ENCODE assay signal across 8 cellular contexts in genomic region chr3:16511561-16512434, GRCh38. TPM values are rescaled to one million over a fixed set of nuclear protein-coding genes. Genes with fewer than 3 reads are reported as not detected.
DNase-seq lines count a peak whose midpoint lies in the region; ATAC-seq, FAIRE-seq and TF ChIP-seq lines count a peak whose summit lies in the region.

No MANE protein-coding gene starts in this region.

- POLR2A ChIA-PET in IMR-90 (lab: Charles Lee; ENCODE audit: unreplicated experiment): interaction anchor here (0.6 to 1.7 kb wide), 2 partner anchors 8 to 35 kb away, joined by 3 read pairs; no protein-coding TSS in a partner anchor
- POLR2A ChIA-PET in activated CD4-positive, alpha-beta memory T cell treated with anti-CD3 and anti-CD28 coated beads, Interleukin-2, amount 10 ng/mL, durations not matched to agents 7 days and 5 days (lab: Charles Lee): interaction anchor here (0.8 to 3.7 kb wide), 24 partner anchors 8 to 640 kb away, joined by 3 to 31 read pairs (median 4); partner anchors contain the start of genes DPH3 and OXNAD1
- POLR2A ChIA-PET in endothelial cell of umbilical vein (lab: Charles Lee): interaction anchor here (0.6 to 1.4 kb wide), 3 partner anchors 9 to 38 kb away, joined by 3 read pairs; no protein-coding TSS in a partner anchor

- H3K14ac ChIP-seq in IMR-90 (replicated peaks; ENCODE audit: low read depth, low read length): peak overlapping the region; percentile 93; the same call in 1 of the 2 replicates

- H3K4me3 ChIP-seq in IMR-90 (ENCODE audit: insufficient read depth, low read depth, low read length): peak overlapping the region; percentile 96
- peak overlapping the region in 2 of 3 experiments; percentile 78 to 88 for H3K4me3 ChIP-seq in endothelial cell of umbilical vein (replicated peaks in 1 of 3; ENCODE audit: insufficient read depth in 1 of 3, low read depth in 1 of 3, low read length in 3 of 3)

- BruUV-seq in IMR-90 (replicated peaks; lab: Mats Ljungman, UMichigan) (no TSS peak), endothelial cell of umbilical vein (replicated peaks; lab: Mats Ljungman, UMichigan) (TSS peak; percentile 27)

- H3K4me3 Mint-ChIP-seq in activated CD4-positive, alpha-beta memory T cell treated with anti-CD3 and anti-CD28 coated beads, Interleukin-2, amount 10 ng/mL, durations not matched to agents 7 days and 5 days: peak overlapping the region; percentile 96
- peak overlapping the region; percentile 92 for H3K4me3 Mint-ChIP-seq in nephron progenitor cell

- H4K91ac ChIP-seq in IMR-90 (ENCODE audit: insufficient read depth, low read depth, low read length): peak overlapping the region; percentile 79

- TF ChIP-seq CTCF in IMR-90 (conservative IDR thresholded peaks at IDR 0.05; ENCODE audit: low read depth, low read length) (0 out of 2 replicates have a peak, but pooled peaks have one; percentile 3), endothelial cell of umbilical vein (IDR thresholded peaks at IDR 0.05; ENCODE audit: extremely low read depth in 1 of 2, insufficient read depth in 1 of 2, low read depth in 1 of 2, low read length in 2 of 2) (no peak), nephron progenitor cell (IDR thresholded peaks at IDR 0.05) (no peak)

- no peaks in the 10 kb centered on the region for H3K9me3 Mint-ChIP-seq in activated CD4-positive, alpha-beta memory T cell treated with anti-CD3 and anti-CD28 coated beads, Interleukin-2, amount 10 ng/mL, durations not matched to agents 7 days and 5 days
- no peaks in the 10 kb centered on the region for H3K9me3 Mint-ChIP-seq in nephron progenitor cell

- H3K36me3 ChIP-seq in ES-I3 (ENCODE audit: insufficient read depth, low read length) (no peaks in the 10 kb centered on the region), IMR-90 (ENCODE audit: control insufficient read depth, insufficient read depth, low read length) (peaks cover 4% of the 10 kb centered on the region), endothelial cell of umbilical vein (ENCODE audit: control insufficient read depth in 2 of 2, extremely low read depth in 1 of 2, insufficient read depth in 2 of 2, low read length in 2 of 2) (no peaks in the 10 kb centered on the region)

- peak overlapping the region; percentile 61 for H3K23ac ChIP-seq in IMR-90 (ENCODE audit: low read depth, low read length)

- H3K4me1 Mint-ChIP-seq in activated CD4-positive, alpha-beta memory T cell treated with anti-CD3 and anti-CD28 coated beads, Interleukin-2, amount 10 ng/mL, durations not matched to agents 7 days and 5 days: peaks cover 81% of the 10 kb centered on the region
- H3K4me1 Mint-ChIP-seq in nephron progenitor cell: peaks cover 84% of the 10 kb centered on the region

- in situ Hi-C loops in IMR-90 (cut with MboI; ENCODE audit: low sequenced_read_pairs): no loop called here

- H3K4me2 ChIP-seq in IMR-90 (ENCODE audit: low read depth, low read length) (peak overlapping the region; percentile 97), endothelial cell of umbilical vein (ENCODE audit: insufficient read depth, low read length) (peak overlapping the region; percentile 76)

- no peak; the same call in 1 of the 2 replicates for TF ChIP-seq RAD21 in IMR-90 (IDR thresholded peaks at IDR 0.05; ENCODE audit: low read length)

- peaks cover 49% of the 10 kb centered on the region for H4K20me1 ChIP-seq in IMR-90 (ENCODE audit: insufficient read depth, low read length)
- no peaks in the 10 kb centered on the region for H4K20me1 ChIP-seq in endothelial cell of umbilical vein (replicated peaks; ENCODE audit: control insufficient read depth, extremely low read depth, insufficient read depth, low read length)

- H3K36me3 Mint-ChIP-seq in activated CD4-positive, alpha-beta memory T cell treated with anti-CD3 and anti-CD28 coated beads, Interleukin-2, amount 10 ng/mL, durations not matched to agents 7 days and 5 days (ENCODE audit: low read depth): peaks cover 20% of the 10 kb centered on the region
- H3K36me3 Mint-ChIP-seq in nephron progenitor cell (ENCODE audit: low read depth): no peaks in the 10 kb centered on the region

- H2AFZ ChIP-seq in IMR-90 (replicated peaks; ENCODE audit: low read length, poor library complexity) (peak overlapping the region; percentile 70), endothelial cell of umbilical vein (ENCODE audit: low read depth, low read length) (no peak overlapping the region)

- peaks cover 17% of the 10 kb centered on the region for H3K9me1 ChIP-seq in IMR-90 (ENCODE audit: insufficient read depth, low read length)
- H3K9me1 ChIP-seq in endothelial cell of umbilical vein (replicated peaks; ENCODE audit: control insufficient read depth, extremely low read depth, insufficient read depth, low read length): no peaks in the 10 kb centered on the region

- H2BK20ac ChIP-seq in IMR-90 (ENCODE audit: low read depth, low read length): peak overlapping the region; percentile 14; the same call in 1 of the 2 replicates

- peaks cover 55% of the 10 kb centered on the region for H3K79me2 ChIP-seq in endothelial cell of umbilical vein (ENCODE audit: control insufficient read depth, insufficient read depth, low read length)

- peak overlapping the region; percentile 0; the same call in 1 of the 2 replicates for H4K5ac ChIP-seq in IMR-90 (ENCODE audit: low read depth, low read length)

- H3K4me1 ChIP-seq in ES-I3 (ENCODE audit: insufficient read depth, low read length): 0 out of 2 replicates have a peak, but pooled peaks cover 9% of the 10 kb centered on the region
- peaks cover 19% of the 10 kb centered on the region for H3K4me1 ChIP-seq in IMR-90 (ENCODE audit: control insufficient read depth, insufficient read depth, low read length)
- H3K4me1 ChIP-seq in endothelial cell of umbilical vein (ENCODE audit: control insufficient read depth, extremely low read depth, insufficient read depth, low read length): peaks cover 23% of the 10 kb centered on the region

- H3K79me1 ChIP-seq in IMR-90 (ENCODE audit: low read depth in 1 of 2, low read length in 2 of 2): peaks cover 11 to 64% of the 10 kb centered on the region in 2 experiments; a peak in 3 of 4 replicates

- H3K4ac ChIP-seq in IMR-90 (ENCODE audit: low read depth, low read length): peak overlapping the region; percentile 69

- peak overlapping the region; percentile 76; the same call in 1 of the 2 replicates for H2AK5ac ChIP-seq in IMR-90 (ENCODE audit: low read depth, low read length)

- H2AK9ac ChIP-seq in IMR-90 (replicated peaks; ENCODE audit: low read depth, low read length, poor library complexity): peak overlapping the region; percentile 94

- DNase-seq in IMR-90: peak; percentile 92
- DNase-seq in activated CD4-positive, alpha-beta memory T cell treated with anti-CD3 and anti-CD28 coated beads, Interleukin-2, amount 10 ng/mL, durations not matched to agents 7 days and 5 days: peak; percentile 87
- peak; percentile 83 for DNase-seq in endothelial cell of umbilical vein (ENCODE audit: low read depth, low spot score)
- DNase-seq in nephron progenitor cell: peak; percentile 23
- DNase-seq in stromal cell of bone marrow (ENCODE audit: low read depth): peak; percentile 91
- no peak for DNase-seq in NCI-H1417 treated with DMSO at 0.1 percent for 48 hours (lab: John Stamatoyannopoulos, UW)

- H2BK120ac ChIP-seq in IMR-90 (ENCODE audit: low read depth, low read length): peak overlapping the region; percentile 89

- peak overlapping the region; percentile 93 for H3K27ac ChIP-seq in IMR-90 (ENCODE audit: insufficient read depth, low read length)
- H3K27ac ChIP-seq in endothelial cell of umbilical vein (ENCODE audit: insufficient read depth, low read depth, low read length): peak overlapping the region; percentile 54

- FAIRE-seq in endothelial cell of umbilical vein (lab: Jason Lieb, UNC): peak; percentile 86

- no peaks in the 10 kb centered on the region for H3K9me3 ChIP-seq in ES-I3 (ENCODE audit: control insufficient read depth, insufficient read depth, low read length)
- no peaks in the 10 kb centered on the region for H3K9me3 ChIP-seq in IMR-90 (ENCODE audit: control insufficient read depth, insufficient read depth, low read length)
- no peaks in the 10 kb centered on the region for H3K9me3 ChIP-seq in endothelial cell of umbilical vein (replicated peaks; ENCODE audit: control insufficient read depth, insufficient read depth, low read length)

- ATAC-seq in GM21526 (IDR thresholded peaks at IDR 0.05; ENCODE audit: low FRiP score, unreplicated experiment): peak; percentile 47
- peak; percentile 34 for ATAC-seq in IMR-90 (ENCODE audit: low read depth)

- peak overlapping the region; percentile 57; the same call in 1 of the 2 replicates for H3K9ac ChIP-seq in ES-I3 (ENCODE audit: low read depth, low read length)
- peak overlapping the region; percentile 98 for H3K9ac ChIP-seq in IMR-90 (ENCODE audit: low read depth, low read length)
- H3K9ac ChIP-seq in endothelial cell of umbilical vein (replicated peaks; ENCODE audit: extremely low read depth, insufficient read depth, low read length): peak overlapping the region; percentile 90

- H2BK15ac ChIP-seq in IMR-90 (ENCODE audit: low read depth, low read length): peak overlapping the region; percentile 31; the same call in 1 of the 3 replicates

- peak overlapping the region; percentile 94 for H3K18ac ChIP-seq in IMR-90 (ENCODE audit: low read depth, low read length)

- H3K27me3 ChIP-seq in IMR-90 (ENCODE audit: control insufficient read depth, insufficient read depth, low read length): no peaks in the 10 kb centered on the region
- no peaks in the 10 kb centered on the region for H3K27me3 ChIP-seq in endothelial cell of umbilical vein (ENCODE audit: control insufficient read depth in 2 of 2, insufficient read depth in 2 of 2, low read length in 2 of 2)

- peak; percentile 66; the same call in 1 of the 2 replicates for TF ChIP-seq POLR2A in IMR-90 (IDR thresholded peaks at IDR 0.05; ENCODE audit: low read depth, low read length)
- TF ChIP-seq POLR2A in endothelial cell of umbilical vein (IDR thresholded peaks at IDR 0.05; ENCODE audit: low read depth, low read length): no peak

- dilution Hi-C loops in IMR-90 (cut with HindIII; ENCODE audit: low sequenced_read_pairs, unreplicated experiment): no loop called here
- dilution Hi-C loops in endothelial cell of umbilical vein (cut with MboI; ENCODE audit: extremely low pct_ligation_motif_present, low sequenced_read_pairs): no loop called here

- H2BK5ac ChIP-seq in IMR-90 (ENCODE audit: low read depth, low read length, poor library complexity, severe bottlenecking): peak overlapping the region; percentile 94

- no peaks in the 10 kb centered on the region for H3K27me3 Mint-ChIP-seq in activated CD4-positive, alpha-beta memory T cell treated with anti-CD3 and anti-CD28 coated beads, Interleukin-2, amount 10 ng/mL, durations not matched to agents 7 days and 5 days
- H3K27me3 Mint-ChIP-seq in nephron progenitor cell (ENCODE audit: low read depth, poor library complexity): peaks cover 42% of the 10 kb centered on the region

- intact Hi-C loops in IMR-90 (cut with micrococcal nuclease): loop anchor here (1.0 to 5.0 kb wide), 4 partner anchors 34 to 172 kb away; no protein-coding TSS in a partner anchor
- intact Hi-C loops in endothelial cell of umbilical vein (cut with micrococcal nuclease): loop anchor here (1.0 kb wide), 5 partner anchors 9 to 246 kb away; partner anchors contain the start of gene OXNAD1

- peak overlapping the region; percentile 81 to 87; a peak in 3 of 4 replicates for H4K8ac ChIP-seq in IMR-90 (ENCODE audit: low read depth in 2 of 2, low read length in 2 of 2)

- peak overlapping the region; percentile 81 for H3K56ac ChIP-seq in IMR-90 (ENCODE audit: extremely low read depth, insufficient read depth, low read length)

- CTCF ChIA-PET in IMR-90 (lab: Yijun Ruan, JAX): interaction anchor here (0.6 to 1.0 kb wide), 3 partner anchors 15 to 222 kb away, joined by 3 to 4 read pairs (median 3); no protein-coding TSS in a partner anchor
- CTCF ChIA-PET in activated CD4-positive, alpha-beta memory T cell treated with anti-CD3 and anti-CD28 coated beads, Interleukin-2, amount 10 ng/mL, durations not matched to agents 7 days and 5 days (lab: Charles Lee): interaction anchor here (0.9 to 2.1 kb wide), 12 partner anchors 15 to 640 kb away, joined by 3 to 12 read pairs (median 5); partner anchors contain the start of genes DPH3 and OXNAD1
- CTCF ChIA-PET in endothelial cell of umbilical vein (lab: Charles Lee): interaction anchor here (0.5 to 2.8 kb wide), 14 partner anchors 16 to 1043 kb away, joined by 3 to 18 read pairs (median 4); no protein-coding TSS in a partner anchor

- no CpG with 5 or more reads among the region's 11 CpGs for WGBS in IMR-90 (ENCODE audit: extremely low coverage in 2 of 2, insufficient read length in 1 of 2), 2 experiments

- peak overlapping the region; percentile 97 for H3K27ac Mint-ChIP-seq in activated CD4-positive, alpha-beta memory T cell treated with anti-CD3 and anti-CD28 coated beads, Interleukin-2, amount 10 ng/mL, durations not matched to agents 7 days and 5 days
- H3K27ac Mint-ChIP-seq in nephron progenitor cell: peak overlapping the region; percentile 33

RNA-seq across cellular contexts. Expression of gene RFTN1, which starts 1.7 kb away (rescaled TPM):
- total RNA-seq in IMR-90 (2012; rRNA removed): 52.0 and 52.2 TPM in 2 replicates
- polyA plus RNA-seq in IMR-90 (2012; rRNA removed): 44.8 and 45.0 TPM in 2 replicates
- 37.9 and 67.2 TPM in 2 replicates for polyA plus RNA-seq in IMR-90 (2012; cell fraction: cytosol; rRNA removed)
- 19.1 and 28.3 TPM in 2 replicates for polyA plus RNA-seq in IMR-90 (2012; cell fraction: nucleus; rRNA removed; ENCODE audit: low replicate concordance)
- 10 to 100 TPM; 74.9 to 75.1 TPM for total RNA-seq in activated CD4-positive, alpha-beta memory T cell treated with anti-CD3 and anti-CD28 coated beads, Interleukin-2, amount 10 ng/mL, durations not matched to agents 7 days and 5 days
- total RNA-seq in endothelial cell of umbilical vein: 43.3 and 45.1 TPM in 2 replicates
- polyA plus RNA-seq in endothelial cell of umbilical vein: 40.2 and 40.3 TPM in 2 replicates
- polyA plus RNA-seq in endothelial cell of umbilical vein (2011; cell fraction: cytosol; rRNA removed): 43.9 and 50.2 TPM in 2 replicates
- 34.8 and 38.6 TPM in 2 replicates for polyA plus RNA-seq in endothelial cell of umbilical vein (2011; cell fraction: nucleus; rRNA removed)
- polyA plus RNA-seq in endothelial cell of umbilical vein (2012): 32.9 and 37.2 TPM in 2 replicates
- polyA minus RNA-seq in endothelial cell of umbilical vein: 41.8 and 43.3 TPM in 2 replicates
- not detected for polyA minus RNA-seq in endothelial cell of umbilical vein (2011; cell fraction: cytosol; rRNA and poly(A)+ RNA removed)
- polyA minus RNA-seq in endothelial cell of umbilical vein (2011; cell fraction: nucleus; rRNA and poly(A)+ RNA removed): 48.8 and 59.0 TPM in 2 replicates
